Comparison of ENCODE assay signal across 8 cellular contexts in the genomic region with DNA sequence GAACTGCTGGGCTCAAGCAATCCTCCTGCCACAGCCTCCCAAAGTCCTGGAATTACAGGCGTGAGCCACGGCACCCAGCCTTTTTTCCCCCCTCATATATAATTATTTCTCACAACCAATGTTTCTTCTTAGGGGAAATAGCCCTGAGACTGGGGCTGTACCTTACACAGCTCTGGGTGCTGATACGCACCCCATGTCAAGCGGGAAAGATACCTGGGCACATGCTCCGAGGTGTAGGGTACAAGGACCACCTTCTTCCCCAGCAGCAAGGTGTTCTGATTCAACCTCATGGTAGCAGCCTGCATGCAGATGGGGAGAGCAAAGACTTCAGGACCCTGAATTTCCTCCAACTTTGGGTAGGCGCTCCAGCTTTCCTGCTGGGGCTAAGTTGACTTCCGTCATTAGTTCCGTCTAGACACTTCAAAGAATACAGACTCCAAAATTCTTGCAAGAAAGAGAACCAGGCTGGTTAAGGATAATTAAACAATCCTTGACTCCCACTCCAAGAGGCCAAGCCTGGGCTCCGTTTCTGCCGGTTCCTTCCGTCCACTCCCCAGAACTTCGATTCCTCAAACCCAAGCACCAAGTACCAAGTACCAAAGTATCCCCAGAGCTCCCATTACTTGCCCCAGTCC. TPM values are rescaled to one million over a fixed set of nuclear protein-coding genes. Genes with fewer than 3 reads are reported as not detected.
DNase-seq lines count a peak whose midpoint lies in the region; ATAC-seq, FAIRE-seq and TF ChIP-seq lines count a peak whose summit lies in the region.

No MANE protein-coding gene starts in this region.

- 40% methylated on average over 11 of the region's 12 CpGs for WGBS in right lobe of liver (ENCODE audit: insufficient coverage, low coverage, low lambda C conversion rate, missing lambda C conversion rate)
- WGBS in transverse colon (ENCODE audit: low coverage in 1 of 2), 2 donors = 34 to 81% methylated on average over 3 to 12 of the region's 12 CpGs

- H3K4me1 ChIP-seq in astrocyte (ENCODE audit: insufficient read depth, low read length) (peaks cover 20% of the 10 kb centered on the region), right lobe of liver (peaks cover 0 to 44% (median 17%) of the 10 kb centered on the region in 4 donors), transverse colon (peaks cover 10 to 33% (median 18%) of the 10 kb centered on the region in 4 donors)

- no peak for TF ChIP-seq EP300 in transverse colon (IDR thresholded peaks at IDR 0.05; ENCODE audit: low read depth)

- CTCF ChIA-PET in activated naive CD4-positive, alpha-beta T cell treated with anti-CD3 and anti-CD28 coated beads for 36 hours (lab: Charles Lee) = interaction anchor here (1.0 to 4.2 kb wide), 10 partner anchors 10 to 186 kb away, joined by 3 to 41 read pairs (median 5); a partner anchor contains a TSS

- H3K9me3 ChIP-seq in astrocyte (ENCODE audit: insufficient read depth, low read depth, low read length) (no peaks in the 10 kb centered on the region), right lobe of liver (no peaks in the 10 kb centered on the region), transverse colon (no peaks in the 10 kb centered on the region)

- H3K27me3 Mint-ChIP-seq in activated naive CD4-positive, alpha-beta T cell treated with anti-CD3 and anti-CD28 coated beads for 36 hours (ENCODE audit: low read depth) = no peaks in the 10 kb centered on the region
- no peaks in the 10 kb centered on the region for H3K27me3 Mint-ChIP-seq in astrocyte (ENCODE audit: low read depth, unreplicated experiment)

- H3K27ac ChIP-seq in astrocyte (ENCODE audit: low read depth, low read length) (peak overlapping the region; percentile 66), right lobe of liver (peak overlapping the region; percentile 25 to 63 (median 61)), transverse colon (peak overlapping the region; percentile 67 to 84 (median 80))

- H3K4me1 Mint-ChIP-seq in activated naive CD4-positive, alpha-beta T cell treated with anti-CD3 and anti-CD28 coated beads for 36 hours (ENCODE audit: low read depth) = peaks cover 60% of the 10 kb centered on the region
- H3K4me1 Mint-ChIP-seq in astrocyte (ENCODE audit: low read depth, unreplicated experiment) = peaks cover 29% of the 10 kb centered on the region

- intact Hi-C loops in activated naive CD4-positive, alpha-beta T cell treated with anti-CD3 and anti-CD28 coated beads for 36 hours (cut with micrococcal nuclease) = loop anchor here (1.0 to 5.0 kb wide), 2 partner anchors 27 to 97 kb away; a partner anchor contains a TSS
- intact Hi-C loops in right lobe of liver (cut with DNase I) = no loop called here
- intact Hi-C loops in transverse colon (cut with DNase I; ENCODE audit: low total_unique reads) = no loop called here

- peak overlapping the region; percentile 89 for H3K27ac Mint-ChIP-seq in activated naive CD4-positive, alpha-beta T cell treated with anti-CD3 and anti-CD28 coated beads for 36 hours
- peak overlapping the region; percentile 94 for H3K27ac Mint-ChIP-seq in astrocyte (ENCODE audit: unreplicated experiment)

- no peaks in the 10 kb centered on the region for H3K9me3 Mint-ChIP-seq in activated naive CD4-positive, alpha-beta T cell treated with anti-CD3 and anti-CD28 coated beads for 36 hours
- H3K9me3 Mint-ChIP-seq in astrocyte (ENCODE audit: unreplicated experiment) = no peaks in the 10 kb centered on the region

- peak overlapping the region; percentile 100 for H3K4me3 Mint-ChIP-seq in activated naive CD4-positive, alpha-beta T cell treated with anti-CD3 and anti-CD28 coated beads for 36 hours
- peak overlapping the region; percentile 99 for H3K4me3 Mint-ChIP-seq in astrocyte (ENCODE audit: unreplicated experiment)

- peaks cover 19% of the 10 kb centered on the region for H3K36me3 Mint-ChIP-seq in activated naive CD4-positive, alpha-beta T cell treated with anti-CD3 and anti-CD28 coated beads for 36 hours (ENCODE audit: low read depth)
- H3K36me3 Mint-ChIP-seq in astrocyte (ENCODE audit: low read depth, unreplicated experiment) = peaks cover 21% of the 10 kb centered on the region

- TF ChIP-seq POLR2A in right lobe of liver (IDR thresholded peaks at IDR 0.05) (no peak), transverse colon (IDR thresholded peaks at IDR 0.05) (no peak)

- no peak for DNase-seq in activated naive CD4-positive, alpha-beta T cell treated with anti-CD3 and anti-CD28 coated beads for 36 hours
- no peak for DNase-seq in activated naive CD4-positive, alpha-beta T cell treated with Interleukin-2 at 50 U/mL for 16 hours
- no peak for DNase-seq in astrocyte (ENCODE audit: low read depth)
- DNase-seq in right lobe of liver = no peak
- no peak for DNase-seq in transverse colon
- DNase-seq in amygdala (lab: John Stamatoyannopoulos, UW) = no peak
- DNase-seq in germinal center (ENCODE audit: low spot score) = no peak
- no peak for DNase-seq in MV-4-11 (lab: John Stamatoyannopoulos, UW)

- TF ChIP-seq CTCF in astrocyte (IDR thresholded peaks at IDR 0.05; ENCODE audit: insufficient read depth, low read depth, low read length) (no peak), right lobe of liver (IDR thresholded peaks at IDR 0.05) (no peak), transverse colon (IDR thresholded peaks at IDR 0.05) (no peak)

- H3K4me2 ChIP-seq in astrocyte (ENCODE audit: low read length) = peak overlapping the region; percentile 99

- H3K27me3 ChIP-seq in astrocyte (ENCODE audit: insufficient read depth, low read length) = no peaks in the 10 kb centered on the region
- H3K27me3 ChIP-seq in right lobe of liver = no peaks in the 10 kb centered on the region
- H3K27me3 ChIP-seq in transverse colon = no peaks in the 10 kb centered on the region

- peaks cover 48% of the 10 kb centered on the region for H3K79me2 ChIP-seq in astrocyte (ENCODE audit: insufficient read depth, low read length)

- no peak for ATAC-seq in right lobe of liver

- in situ Hi-C loops in transverse colon (cut with MboI; ENCODE audit: low pct_ligation_motif_present in 1 of 4, low pct_unique_long_range_greater_than_20kb in 1 of 4, low sequenced_read_pairs in 3 of 4) = no loop called here

- H3K36me3 ChIP-seq in astrocyte (ENCODE audit: insufficient read depth, low read length) = peaks cover 27% of the 10 kb centered on the region
- H3K36me3 ChIP-seq in right lobe of liver = peaks cover 0 to 27% (median 9%) of the 10 kb centered on the region in 4 donors
- peaks cover 0 to 12% (median 6%) of the 10 kb centered on the region in 4 donors for H3K36me3 ChIP-seq in transverse colon

- peaks cover 69% of the 10 kb centered on the region for H4K20me1 ChIP-seq in astrocyte (ENCODE audit: insufficient read depth, low read length)

- peak overlapping the region; percentile 76 for H2AFZ ChIP-seq in astrocyte (ENCODE audit: low read depth, low read length)

- H3K9ac ChIP-seq in astrocyte (ENCODE audit: low read length) = peak overlapping the region; percentile 89

- FAIRE-seq in astrocyte (lab: Jason Lieb, UNC) = no peak

- H3K4me3 ChIP-seq in astrocyte (ENCODE audit: insufficient read depth, low read depth, low read length) = peak overlapping the region; percentile 88
- peak overlapping the region; percentile 89 to 97 (median 97) for H3K4me3 ChIP-seq in right lobe of liver
- peak overlapping the region; percentile 68 to 75 (median 72) for H3K4me3 ChIP-seq in transverse colon

RNA-seq across cellular contexts. Expression of a gene that starts 0.6 kb away (rescaled TPM):
- total RNA-seq in activated naive CD4-positive, alpha-beta T cell treated with anti-CD3 and anti-CD28 coated beads for 36 hours = 10 to 100 TPM; 42.1 to 43.9 TPM
- total RNA-seq in astrocyte (58.4 and 61.8 TPM in 2 replicates), right lobe of liver (10 to 100 TPM in 5 of 6 experiments, 1 to 10 TPM in 1; 10.0 to 23.0 (median 16.3) TPM), transverse colon (10 to 100 TPM; 18.3 to 34.4 (median 27.6) TPM)

RNA-seq across cellular contexts. Expression of a gene that starts 27.1 kb away (rescaled TPM):
- total RNA-seq in activated naive CD4-positive, alpha-beta T cell treated with anti-CD3 and anti-CD28 coated beads for 36 hours = 10 to 100 TPM; 70.8 to 77.6 TPM
- total RNA-seq in astrocyte = 27.9 and 36.3 TPM in 2 replicates
- 100 to 1,000 TPM; 105 to 218 (median 161) TPM for total RNA-seq in right lobe of liver
- total RNA-seq in transverse colon = 100 to 1,000 TPM; 118 to 463 (median 233) TPM

RNA-seq across cellular contexts. Expression of a gene that starts 38.5 kb away (rescaled TPM):
- 1 to 10 TPM; 2.1 to 2.3 TPM for total RNA-seq in activated naive CD4-positive, alpha-beta T cell treated with anti-CD3 and anti-CD28 coated beads for 36 hours
- total RNA-seq in astrocyte (0.77 TPM in 1 of 2 replicates, not detected in the other), right lobe of liver (10 to 100 TPM in 3 of 6 experiments, 1 to 10 TPM in 3; 5.0 to 14.4 (median 9.0) TPM), transverse colon (10 to 100 TPM in 1 of 4 donors, 1 to 10 TPM in 2, not detected in 1; 5.2 to 10.5 (median 5.4) TPM)
